23 cellular contexts compared by ENCODE assay signal in genomic region chr6:32371803-32372202, GRCh38. TPM values are rescaled to one million over a fixed set of nuclear protein-coding genes. Genes with fewer than 3 reads are reported as not detected.
DNase-seq lines count a peak whose midpoint lies in the region; ATAC-seq and TF ChIP-seq lines count a peak whose summit lies in the region.
"Had no signal": no experiment of that assay in that cellular context is flagged by ENCODE, and none has a peak within 500 bp of the region (broad histone marks: within the 10 kb centered on the region; RNA-seq: fewer than 3 reads in every experiment).

Gene TSBP1 (minus strand): TSS chr6:32371903. CDS start chr6:32371706, 197 bp downstream.

- intact Hi-C loops in mammary epithelial cell (cut with micrococcal nuclease) (no loop called here), breast epithelium (cut with DNase I; ENCODE audit: low total_unique reads) (no loop called here), PC-3 (cut with micrococcal nuclease) (no loop called here)

- dilution Hi-C loops in mammary epithelial cell (cut with HindIII; ENCODE audit: low sequenced_read_pairs), result no loop called here

- H3K79me2 ChIP-seq in mammary epithelial cell (ENCODE audit: insufficient read depth, low read length), result no peaks in the 10 kb centered on the region
- H3K79me2 ChIP-seq in PC-3 (ENCODE audit: low read length), result no peaks in the 10 kb centered on the region

- no peaks in the 10 kb centered on the region for H3K36me3 ChIP-seq in mammary epithelial cell (ENCODE audit: insufficient read depth, low read length)
- H3K36me3 ChIP-seq in breast epithelium, result no peaks in the 10 kb centered on the region
- no peaks in the 10 kb centered on the region for H3K36me3 ChIP-seq in PC-3 (ENCODE audit: low read depth, low read length)
- H3K36me3 ChIP-seq in mesodermal cell (ENCODE audit: control insufficient read depth, insufficient read depth, low read length), result no peaks in the 10 kb centered on the region
- H3K36me3 ChIP-seq in HAP-1 (replicated peaks), result no peaks in the 10 kb centered on the region

- CTCF ChIA-PET in mammary epithelial cell (lab: Charles Lee; ENCODE audit: low non-redundant PET), result no interaction called here
- CTCF ChIA-PET in PC-3 (lab: Charles Lee), result no interaction called here

- peaks cover 14% of the 10 kb centered on the region for H3K4me1 ChIP-seq in mammary epithelial cell (ENCODE audit: insufficient read depth, low read length)
- H3K4me1 ChIP-seq in breast epithelium, result no peaks in the 10 kb centered on the region
- peaks cover 36% of the 10 kb centered on the region for H3K4me1 ChIP-seq in PC-3 (ENCODE audit: insufficient read depth, low read length)
- H3K4me1 ChIP-seq in mesodermal cell (ENCODE audit: control insufficient read depth, insufficient read depth, low read length, poor library complexity, severe bottlenecking), result peaks cover 4% of the 10 kb centered on the region
- no peaks in the 10 kb centered on the region for H3K4me1 ChIP-seq in HAP-1

- TF ChIP-seq CTCF in mammary epithelial cell (conservative IDR thresholded peaks at IDR 0.05 in 1 of 2, IDR thresholded peaks at IDR 0.05 in 1 of 2; ENCODE audit: extremely low read depth in 1 of 2, insufficient read depth in 1 of 2, low read depth in 1 of 2, low read length in 2 of 2) (no peak), breast epithelium (IDR thresholded peaks at IDR 0.05) (no peak), PC-3 (conservative IDR thresholded peaks at IDR 0.05; ENCODE audit: low read depth, low read length) (no peak)

- TF ChIP-seq POLR2A in breast epithelium (IDR thresholded peaks at IDR 0.05), result no peak

- no peak for ATAC-seq in PC-3
- ATAC-seq in GM18867 (IDR thresholded peaks at IDR 0.05; ENCODE audit: unreplicated experiment), result no peak
- ATAC-seq: GM12878 had no signal

- H3K27me3 ChIP-seq in mammary epithelial cell (ENCODE audit: insufficient read depth, low read length) (no peaks in the 10 kb centered on the region), breast epithelium (no peaks in the 10 kb centered on the region), PC-3 (ENCODE audit: low read length) (no peaks in the 10 kb centered on the region), HAP-1 (ENCODE audit: low read depth) (peaks cover 7% of the 10 kb centered on the region; the same call in 1 of the 2 replicates)

- H3K9me3 ChIP-seq in mammary epithelial cell (replicated peaks; ENCODE audit: insufficient read depth, low read length) (no peaks in the 10 kb centered on the region), breast epithelium (no peaks in the 10 kb centered on the region), PC-3 (ENCODE audit: low read length) (no peaks in the 10 kb centered on the region), mesodermal cell (ENCODE audit: control insufficient read depth, low read length) (no peaks in the 10 kb centered on the region), HAP-1 (no peaks in the 10 kb centered on the region)

- POLR2A ChIA-PET in PC-3 (lab: Charles Lee; ENCODE audit: unreplicated experiment), result no interaction called here

- H3K27ac ChIP-seq in mammary epithelial cell (ENCODE audit: insufficient read depth, low read depth, low read length) (no peak within 1 kb of the TSS), breast epithelium (no peak within 1 kb of the TSS), PC-3 (ENCODE audit: low read length) (peak within 1 kb of the TSS; percentile 93), mesodermal cell (ENCODE audit: low read depth, low read length, severe bottlenecking) (peak within 1 kb of the TSS; percentile 34)

- H2AFZ ChIP-seq in mammary epithelial cell (ENCODE audit: low read depth, low read length) (peak within 1 kb of the TSS; percentile 1), PC-3 (ENCODE audit: low read length) (peak within 1 kb of the TSS; percentile 13; the same call in 1 of the 2 replicates)

- no peaks in the 10 kb centered on the region for H4K20me1 ChIP-seq in mammary epithelial cell (ENCODE audit: insufficient read depth, low read length)
- H4K20me1 ChIP-seq in PC-3 (ENCODE audit: low read length), result no peaks in the 10 kb centered on the region

- no peaks in the 10 kb centered on the region for H3K9me2 ChIP-seq in PC-3 (replicated peaks; ENCODE audit: low read length)

- H3F3A ChIP-seq in PC-3 (ENCODE audit: low read length, unreplicated experiment), result no peaks in the 10 kb centered on the region

- in situ Hi-C loops in mammary epithelial cell (cut with MboI; ENCODE audit: low sequenced_read_pairs in 2 of 2) (no loop called here), HAP-1 (cut with MboI; ENCODE audit: low sequenced_read_pairs) (no loop called here)

- H3K4me3 ChIP-seq in mammary epithelial cell (replicated peaks in 1 of 3; ENCODE audit: insufficient read depth in 1 of 3, low read depth in 2 of 3, low read length in 3 of 3) (no peak within 1 kb of the TSS), breast epithelium (no peak within 1 kb of the TSS), PC-3 (ENCODE audit: low read length) (no peak within 1 kb of the TSS), mesodermal cell (ENCODE audit: extremely low read depth, insufficient read depth, low read length, poor library complexity, severe bottlenecking) (no peak within 1 kb of the TSS), HAP-1 (no peak within 1 kb of the TSS)
- H3K4me3 ChIP-seq: GM12878 had no signal

- no TSS peak for BruUV-seq in mammary epithelial cell (replicated peaks; lab: Mats Ljungman, UMichigan)
- BruUV-seq in PC-3 (replicated peaks; lab: Mats Ljungman, UMichigan), result no TSS peak

- no peak for DNase-seq in mammary epithelial cell
- DNase-seq in breast epithelium (ENCODE audit: low spot score in 2 of 2), result no peak
- no peak for DNase-seq in PC-3
- no peak for DNase-seq in NCI-H2227 (lab: John Stamatoyannopoulos, UW; ENCODE audit: unreplicated experiment)
- DNase-seq in HAP-1 (ENCODE audit: low spot score in 2 of 2), result no peak
- DNase-seq: CD4-positive, CD25-positive, alpha-beta regulatory T cell; COR-L47; DMS79; MV-4-11; NCI-H1694; NCI-H2081 treated with DMSO at 0.1 percent for 48 hours; NCI-H2171 treated with DMSO at 0.1 percent for 48 hours; NCI-H446; NCI-H526; Right ventricle myocardium superior had no signal

- H3K4me2 ChIP-seq in mammary epithelial cell (ENCODE audit: insufficient read depth, low read depth, low read length) (no peak within 1 kb of the TSS), PC-3 (ENCODE audit: low read length) (peak within 1 kb of the TSS; percentile 58)

- H3K9ac ChIP-seq in mammary epithelial cell (ENCODE audit: insufficient read depth, low read length) (no peak within 1 kb of the TSS), PC-3 (ENCODE audit: low read length) (peak within 1 kb of the TSS; percentile 37; the same call in 1 of the 2 replicates)

RNA-seq across cellular contexts. Expression of gene TSBP1, which starts in this region (rescaled TPM):
- total RNA-seq in mammary epithelial cell, result not detected
- polyA plus RNA-seq in mammary epithelial cell, result not detected
- not detected for polyA minus RNA-seq in mammary epithelial cell
- not detected for total RNA-seq in breast epithelium
- total RNA-seq in PC-3 (2014; rRNA removed), result not detected in 2 replicates
- not detected for polyA plus RNA-seq in mesodermal cell (2013, experiment 1 of 2)
- not detected for polyA plus RNA-seq in mesodermal cell (2013, experiment 2 of 2)
- total RNA-seq: A673; CD4-positive, CD25-positive, alpha-beta regulatory T cell; GM12878; M059J; Right ventricle myocardium superior; RPMI7951; SK-MEL-5 had no signal
- polyA plus RNA-seq: BJ; CD4-positive, CD25-positive, alpha-beta regulatory T cell; GM12878 had no signal

Comparison
In these comparisons a context has a peak if more than half of its experiments do, and no peak if none do; other contexts are left out.
1. H3K27ac ChIP-seq: peak in PC-3 (single experiment) and mesodermal cell (single experiment); none in mammary epithelial cell (single experiment) and breast epithelium (0 of 2).